13 cellular contexts compared by ENCODE assay signal in genomic region chr2:42054657-42055430, GRCh38. TPM values are rescaled to one million over a fixed set of nuclear protein-coding genes. Genes with fewer than 3 reads are reported as not detected.
DNase-seq lines count a peak whose midpoint lies in the region; ATAC-seq and TF ChIP-seq lines count a peak whose summit lies in the region.
"Had no signal": no experiment of that assay in that cellular context is flagged by ENCODE, and none has a peak within 500 bp of the region (broad histone marks: within the 10 kb centered on the region; RNA-seq: fewer than 3 reads in every experiment).

No MANE protein-coding gene starts in this region.

- H3K27me3 Mint-ChIP-seq in type B pancreatic cell, result peaks cover 9% of the 10 kb centered on the region

- no peak overlapping the region for H2BK5ac ChIP-seq in trophoblast cell (ENCODE audit: low read depth, low read length, poor library complexity)

- H3K79me2 ChIP-seq in trophoblast cell (ENCODE audit: control insufficient read depth, insufficient read depth, low read length, poor library complexity), result peaks cover 6% of the 10 kb centered on the region

- H3K27ac Mint-ChIP-seq in type B pancreatic cell, result peak overlapping the region; percentile 82
- H3K27ac Mint-ChIP-seq: activated CD8-positive, alpha-beta memory T cell treated with anti-CD3 and anti-CD28 coated beads, Interleukin-2, amount 10 ng/mL, durations not matched to agents 7 days and 5 days; IgD-negative memory B cell had no signal

- no peak overlapping the region for H2AK5ac ChIP-seq in trophoblast cell (ENCODE audit: low read length)

- no peak overlapping the region for H2BK120ac ChIP-seq in trophoblast cell (ENCODE audit: insufficient read depth, low read length, poor library complexity)

- peak; percentile 17 for DNase-seq in NCI-H2171 treated with DMSO at 0.1 percent for 48 hours (lab: John Stamatoyannopoulos, UW)
- no peak for DNase-seq in NCI-H2171 (lab: John Stamatoyannopoulos, UW)
- peak; percentile 82 to 88 (median 84) for DNase-seq in mucosa of descending colon
- no peak for DNase-seq in type B pancreatic cell (ENCODE audit: extremely low spot score, unreplicated experiment)
- no peak for DNase-seq in NCI-H1417 treated with DMSO at 0.1 percent for 48 hours (lab: John Stamatoyannopoulos, UW)
- no peak for DNase-seq in trophoblast cell
- DNase-seq in RWPE1 (ENCODE audit: low spot score), result no peak
- DNase-seq: activated CD8-positive, alpha-beta memory T cell treated with anti-CD3 and anti-CD28 coated beads, Interleukin-2, amount 10 ng/mL, durations not matched to agents 7 days and 5 days; DND-41; NCI-H187 treated with DMSO at 0.1 percent for 48 hours; retina had no signal

- no CpG with 5 or more reads among the region's 20 CpGs for WGBS in trophoblast cell (ENCODE audit: extremely low coverage, insufficient coverage, insufficient read length)

- H4K12ac ChIP-seq in trophoblast cell (ENCODE audit: low read depth, low read length), result no peak overlapping the region

- peak; percentile 65 for ATAC-seq in mucosa of descending colon
- ATAC-seq: activated CD8-positive, alpha-beta memory T cell treated with anti-CD3 and anti-CD28 coated beads, Interleukin-2, amount 10 ng/mL, durations not matched to agents 7 days and 5 days had no signal

- H4K8ac ChIP-seq in trophoblast cell (ENCODE audit: low read depth, low read length), result no peak overlapping the region

- H3K36me3 Mint-ChIP-seq in type B pancreatic cell, result peaks cover 11% of the 10 kb centered on the region
- H3K36me3 Mint-ChIP-seq: activated CD8-positive, alpha-beta memory T cell treated with anti-CD3 and anti-CD28 coated beads, Interleukin-2, amount 10 ng/mL, durations not matched to agents 7 days and 5 days; IgD-negative memory B cell had no signal

- H3K4me1 ChIP-seq in mucosa of descending colon (ENCODE audit: low read depth) (peaks cover 65% of the 10 kb centered on the region), trophoblast cell (ENCODE audit: control insufficient read depth in 1 of 2, insufficient read depth in 2 of 2, low read length in 2 of 2) (peaks cover 27 to 40% of the 10 kb centered on the region in 2 experiments)

- H3K9ac ChIP-seq in trophoblast cell (ENCODE audit: low read length), result no peak overlapping the region

- POLR2A ChIA-PET in RWPE1 (lab: Yijun Ruan, JAX; ENCODE audit: low non-redundant PET), result no interaction called here

- H3K27me3 ChIP-seq in trophoblast cell (ENCODE audit: insufficient read depth, low read length), result no peaks in the 10 kb centered on the region

- TF ChIP-seq CTCF in mucosa of descending colon (IDR thresholded peaks at IDR 0.05), result peak; percentile 27
- TF ChIP-seq CTCF in type B pancreatic cell (conservative IDR thresholded peaks at IDR 0.05), result no peak
- TF ChIP-seq CTCF in RWPE1 (conservative IDR thresholded peaks at IDR 0.05; ENCODE audit: low read depth), result no peak

- intact Hi-C loops in mucosa of descending colon (cut with DNase I, micrococcal nuclease), result no loop called here

- H3K36me3 ChIP-seq in mucosa of descending colon (ENCODE audit: low read depth) (no peaks in the 10 kb centered on the region), trophoblast cell (ENCODE audit: control insufficient read depth in 1 of 2, insufficient read depth in 2 of 2, low read length in 2 of 2) (peaks cover 58 to 63% of the 10 kb centered on the region in 2 experiments)

- H3K4me2 ChIP-seq in trophoblast cell (ENCODE audit: low read length), result no peak overlapping the region

- no peak overlapping the region for H3K14ac ChIP-seq in trophoblast cell (ENCODE audit: low read length)

- no peak overlapping the region for H3K23ac ChIP-seq in trophoblast cell (ENCODE audit: low read length)

- CTCF ChIA-PET in RWPE1 (lab: Yijun Ruan, JAX), result interaction anchor here (0.6 kb wide), 1 partner anchor 9 kb away, joined by 3 read pairs; no protein-coding TSS in a partner anchor

- no peak overlapping the region for H3K18ac ChIP-seq in trophoblast cell (ENCODE audit: low read length)

- H3K79me1 ChIP-seq in trophoblast cell (ENCODE audit: low read length), result peaks cover 2% of the 10 kb centered on the region

- peak overlapping the region; percentile 14 for H3K4me3 Mint-ChIP-seq in type B pancreatic cell
- H3K4me3 Mint-ChIP-seq: activated CD8-positive, alpha-beta memory T cell treated with anti-CD3 and anti-CD28 coated beads, Interleukin-2, amount 10 ng/mL, durations not matched to agents 7 days and 5 days; IgD-negative memory B cell had no signal

- no peak overlapping the region for H3K4ac ChIP-seq in trophoblast cell (ENCODE audit: low read depth, low read length)

- H3K27ac ChIP-seq in cingulate gyrus (ENCODE audit: low read depth, low read length) (peak overlapping the region; percentile 84), trophoblast cell (ENCODE audit: low read depth, low read length) (no peak overlapping the region), RWPE1 (no peak overlapping the region)

- H4K91ac ChIP-seq in trophoblast cell (ENCODE audit: low read depth, low read length), result no peak overlapping the region

- no peak overlapping the region for H3K4me3 ChIP-seq in mucosa of descending colon
- no peak overlapping the region for H3K4me3 ChIP-seq in trophoblast cell (ENCODE audit: low read depth, low read length)

- no peak overlapping the region for H2BK12ac ChIP-seq in trophoblast cell (ENCODE audit: low read length)

- H3K9me3 ChIP-seq in mucosa of descending colon (no peaks in the 10 kb centered on the region), trophoblast cell (ENCODE audit: insufficient read depth, low read depth, low read length) (peaks cover 2% of the 10 kb centered on the region)

- no peaks in the 10 kb centered on the region for H3K9me3 Mint-ChIP-seq in type B pancreatic cell
- H3K9me3 Mint-ChIP-seq: IgD-negative memory B cell had no signal

- peaks cover 39% of the 10 kb centered on the region for H3K4me1 Mint-ChIP-seq in type B pancreatic cell (ENCODE audit: unreplicated experiment)
- H3K4me1 Mint-ChIP-seq: activated CD8-positive, alpha-beta memory T cell treated with anti-CD3 and anti-CD28 coated beads, Interleukin-2, amount 10 ng/mL, durations not matched to agents 7 days and 5 days had no signal

- H2AFZ ChIP-seq in trophoblast cell (ENCODE audit: insufficient read depth, low read length, poor library complexity), result no peak overlapping the region

RNA-seq across cellular contexts. Expression of gene PKDCC, which starts 7.0 kb away (rescaled TPM):
- total RNA-seq in mucosa of descending colon (10 to 100 TPM; 79.3 to 88.8 (median 80.7) TPM), type B pancreatic cell (ENCODE audit: low replicate concordance) (81.8 and 158 TPM in 2 replicates)
- 35.3 and 39.5 TPM in 2 replicates for polyA plus RNA-seq in trophoblast cell (2013)
- total RNA-seq: activated CD8-positive, alpha-beta memory T cell treated with anti-CD3 and anti-CD28 coated beads, Interleukin-2, amount 10 ng/mL, durations not matched to agents 7 days and 5 days had no signal
- polyA plus RNA-seq: IgD-negative memory B cell had no signal

Comparison
In these comparisons a context has a peak if more than half of its experiments do, and no peak if none do; other contexts are left out.
1. DNase-seq: peak in NCI-H2171 treated with DMSO at 0.1 percent for 48 hours (single experiment) and mucosa of descending colon (3 of 3); none in NCI-H2171 (single experiment), type B pancreatic cell (single experiment), NCI-H1417 treated with DMSO at 0.1 percent for 48 hours (single experiment), trophoblast cell (0 of 2) and RWPE1 (single experiment).